ENCODE assay signal across 8 cellular contexts in genomic region chr16:28845173-28846079, GRCh38. TPM values are rescaled to one million over a fixed set of nuclear protein-coding genes. Genes with fewer than 3 reads are reported as not detected.
A peak's percentile ranks its signal among the peaks of the same experiment; 100 is the strongest.
DNase-seq lines count a peak whose midpoint lies in the region; ATAC-seq, FAIRE-seq and TF ChIP-seq lines count a peak whose summit lies in the region.

No MANE protein-coding gene starts in this region.

- DNase-seq in activated CD4-positive, alpha-beta T cell treated with anti-CD3 and anti-CD28 coated beads for 4 hours = peak; percentile 27 to 38
- DNase-seq in activated CD4-positive, alpha-beta T cell treated with anti-CD3 and anti-CD28 coated beads for 1 hour = no peak
- peak; percentile 81 for DNase-seq in activated CD4-positive, alpha-beta T cell treated with anti-CD3 and anti-CD28 coated beads, Interleukin-2, amount 10 ng/mL, durations not matched to agents 24 days and 14 days
- DNase-seq in fibroblast of peridontal ligament (ENCODE audit: extremely low read depth) (peak; percentile 23), pancreas (peak in 1 of 6 donors; percentile 27)

- peaks cover 0 to 29% (median 11%) of the 10 kb centered on the region in 3 donors for H3K36me3 ChIP-seq in pancreas

- H3K27me3 ChIP-seq in pancreas = no peaks in the 10 kb centered on the region

- H3K9me3 ChIP-seq in pancreas = no peaks in the 10 kb centered on the region

- H3K4me3 Mint-ChIP-seq in IgD-negative memory B cell = peak overlapping the region; percentile 91 to 98 (median 94)
- H3K4me3 Mint-ChIP-seq in activated CD4-positive, alpha-beta T cell treated with anti-CD3 and anti-CD28 coated beads, Interleukin-2, amount 10 ng/mL, durations not matched to agents 24 days and 14 days = peak overlapping the region; percentile 94

- no peak for TF ChIP-seq CTCF in pancreas (IDR thresholded peaks at IDR 0.05)

- H3K4me3 ChIP-seq in pancreas = peak overlapping the region; percentile 72 to 99 (median 91)

- ATAC-seq in pancreas = no peak
- ATAC-seq in GM19463 (IDR thresholded peaks at IDR 0.05; ENCODE audit: unreplicated experiment) = no peak
- no peak for ATAC-seq in HG03469 (IDR thresholded peaks at IDR 0.05; ENCODE audit: unreplicated experiment)

- H3K4me1 ChIP-seq in pancreas = peaks cover 6 to 17% (median 15%) of the 10 kb centered on the region in 3 donors

- H3K4me1 Mint-ChIP-seq in IgD-negative memory B cell = peaks cover 15 to 17% (median 16%) of the 10 kb centered on the region in 3 donors
- H3K4me1 Mint-ChIP-seq in activated CD4-positive, alpha-beta T cell treated with anti-CD3 and anti-CD28 coated beads, Interleukin-2, amount 10 ng/mL, durations not matched to agents 24 days and 14 days = peaks cover 25% of the 10 kb centered on the region

- H3K27ac Mint-ChIP-seq in IgD-negative memory B cell = peak overlapping the region; percentile 83 to 97 (median 90)
- H3K27ac Mint-ChIP-seq in activated CD4-positive, alpha-beta T cell treated with anti-CD3 and anti-CD28 coated beads, Interleukin-2, amount 10 ng/mL, durations not matched to agents 24 days and 14 days = peak overlapping the region; percentile 98

- peaks cover 3% of the 10 kb centered on the region for H3K36me3 Mint-ChIP-seq in IgD-negative memory B cell
- H3K36me3 Mint-ChIP-seq in activated CD4-positive, alpha-beta T cell treated with anti-CD3 and anti-CD28 coated beads, Interleukin-2, amount 10 ng/mL, durations not matched to agents 24 days and 14 days (ENCODE audit: low read depth) = peaks cover 46% of the 10 kb centered on the region

- H3K27ac ChIP-seq in pancreas = peak overlapping the region; percentile 31 to 85 (median 78)

- no peaks in the 10 kb centered on the region for H3K27me3 Mint-ChIP-seq in IgD-negative memory B cell
- H3K27me3 Mint-ChIP-seq in activated CD4-positive, alpha-beta T cell treated with anti-CD3 and anti-CD28 coated beads, Interleukin-2, amount 10 ng/mL, durations not matched to agents 24 days and 14 days = no peaks in the 10 kb centered on the region

- no peak for FAIRE-seq in pancreas (lab: Jason Lieb, UNC)

- no peaks in the 10 kb centered on the region for H3K9me3 Mint-ChIP-seq in IgD-negative memory B cell
- no peaks in the 10 kb centered on the region for H3K9me3 Mint-ChIP-seq in activated CD4-positive, alpha-beta T cell treated with anti-CD3 and anti-CD28 coated beads, Interleukin-2, amount 10 ng/mL, durations not matched to agents 24 days and 14 days

- intact Hi-C loops in activated CD4-positive, alpha-beta T cell treated with anti-CD3 and anti-CD28 coated beads, Interleukin-2, amount 10 ng/mL, durations not matched to agents 24 days and 14 days (cut with micrococcal nuclease) = loop anchor here (1.0 to 2.0 kb wide), 6 partner anchors 18 to 105 kb away; partner anchors contain the start of genes ATXN2L, NFATC2IP, RABEP2 and SH2B1
- intact Hi-C loops in pancreas (cut with DNase I) = no loop called here

- 17 to 19% methylated on average over 28 of the region's 28 CpGs for WGBS in pancreas, 2 donors

RNA-seq across cellular contexts. Expression of gene TUFM, which starts 0.7 kb away (rescaled TPM):
- polyA plus RNA-seq in IgD-negative memory B cell = 139 TPM
- total RNA-seq in activated CD4-positive, alpha-beta T cell treated with anti-CD3 and anti-CD28 coated beads, Interleukin-2, amount 10 ng/mL, durations not matched to agents 24 days and 14 days = 276 and 279 TPM in 2 replicates
- 100 to 1,000 TPM in 1 of 6 donors, 10 to 100 TPM in 5; 71.9 to 100 (median 88.8) TPM for total RNA-seq in pancreas
- polyA plus RNA-seq in pancreas = 100 to 1,000 TPM; 145 to 181 TPM

RNA-seq across cellular contexts. Expression of gene SH2B1, which starts 18.2 kb away (rescaled TPM):
- polyA plus RNA-seq in IgD-negative memory B cell (5.2 TPM), pancreas (10 to 100 TPM; 66.2 to 81.6 TPM)
- total RNA-seq in activated CD4-positive, alpha-beta T cell treated with anti-CD3 and anti-CD28 coated beads, Interleukin-2, amount 10 ng/mL, durations not matched to agents 24 days and 14 days = 49.7 and 51.7 TPM in 2 replicates
- total RNA-seq in pancreas = 10 to 100 TPM; 21.6 to 39.5 (median 24.5) TPM

RNA-seq across cellular contexts. Expression of gene ATXN2L, which starts 22.6 kb away (rescaled TPM):
- polyA plus RNA-seq in IgD-negative memory B cell (35.9 TPM), pancreas (100 to 1,000 TPM in 1 of 2 donors, 10 to 100 TPM in 1; 65.3 to 116 TPM)
- 299 and 321 TPM in 2 replicates for total RNA-seq in activated CD4-positive, alpha-beta T cell treated with anti-CD3 and anti-CD28 coated beads, Interleukin-2, amount 10 ng/mL, durations not matched to agents 24 days and 14 days
- 10 to 100 TPM; 40.3 to 82.1 (median 54.6) TPM for total RNA-seq in pancreas

RNA-seq across cellular contexts. Expression of gene ATP2A1, which starts 32.9 kb away (rescaled TPM):
- polyA plus RNA-seq in IgD-negative memory B cell = not detected
- total RNA-seq in activated CD4-positive, alpha-beta T cell treated with anti-CD3 and anti-CD28 coated beads, Interleukin-2, amount 10 ng/mL, durations not matched to agents 24 days and 14 days = 1.8 and 2.4 TPM in 2 replicates
- total RNA-seq in pancreas = under 1 TPM in 4 of 6 donors, not detected in 2; 0.20 to 0.42 (median 0.27) TPM
- polyA plus RNA-seq in pancreas = under 1 TPM; 0.49 to 0.84 TPM
